ENCODE assay signal across 8 cellular contexts in the genomic region with DNA sequence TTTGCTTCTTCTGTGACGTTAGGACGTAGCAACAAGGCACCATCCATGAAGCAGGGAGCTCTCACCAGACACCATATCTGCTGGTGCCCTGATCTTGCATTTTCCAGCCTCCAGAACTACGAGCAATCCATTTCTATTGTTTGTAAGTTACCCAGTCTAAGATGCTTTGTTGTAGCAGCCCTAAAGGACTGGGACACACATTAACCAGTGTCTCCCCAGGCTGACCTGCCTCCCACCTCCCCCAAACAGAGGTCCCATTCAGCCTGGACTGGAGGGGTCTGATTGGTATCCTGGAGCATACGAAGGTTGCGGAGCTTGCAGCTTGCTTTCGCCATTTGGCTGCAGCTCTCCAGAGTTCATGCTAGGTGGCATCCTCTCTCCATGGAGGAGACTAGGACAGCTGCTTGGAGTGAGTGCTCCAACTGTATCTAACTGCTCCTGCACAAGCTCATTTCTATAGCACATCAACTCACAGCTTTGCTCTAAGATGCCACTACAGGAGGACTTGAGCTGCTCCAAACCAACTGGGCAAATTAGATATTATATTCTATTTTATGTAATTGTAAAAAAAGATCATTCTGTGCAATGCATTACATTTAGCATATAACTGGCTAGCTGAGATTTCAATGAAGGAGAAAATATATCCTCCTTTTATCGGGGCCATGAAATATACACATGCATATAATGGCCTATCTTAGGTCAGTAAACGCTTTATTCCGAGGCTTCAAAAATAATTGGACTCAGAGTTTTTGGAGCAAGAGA. TPM values are rescaled to one million over a fixed set of nuclear protein-coding genes. Genes with fewer than 3 reads are reported as not detected.
A peak's percentile ranks its signal among the peaks of the same experiment; 100 is the strongest.
DNase-seq lines count a peak whose midpoint lies in the region; ATAC-seq and TF ChIP-seq lines count a peak whose summit lies in the region.

No MANE protein-coding gene starts in this region.

- no peak overlapping the region for H3K4me3 Mint-ChIP-seq in CD8-positive, alpha-beta memory T cell
- no peak overlapping the region for H3K4me3 Mint-ChIP-seq in stimulated activated naive CD8-positive, alpha-beta T cell treated with anti-CD3 and anti-CD28 coated beads, Interleukin-15, amount 100 ng/mL, for 72 hours

- CTCF ChIA-PET in CD8-positive, alpha-beta memory T cell (lab: Charles Lee) = interaction anchor here (0.6 to 2.9 kb wide), 17 partner anchors 7 to 488 kb away, joined by 3 to 21 read pairs (median 4); a partner anchor contains a TSS

- WGBS in right lobe of liver (ENCODE audit: insufficient coverage, low coverage, low lambda C conversion rate, missing lambda C conversion rate) = 31% methylated on average over 9 of the region's 9 CpGs

- no peak for TF ChIP-seq POLR2A in right lobe of liver (IDR thresholded peaks at IDR 0.05)

- no peak overlapping the region for H3K4me3 ChIP-seq in CD8-positive, alpha-beta memory T cell (ENCODE audit: low read length)
- no peak overlapping the region for H3K4me3 ChIP-seq in right lobe of liver

- H3K27me3 Mint-ChIP-seq in CD8-positive, alpha-beta memory T cell = peaks cover 3% of the 10 kb centered on the region in 2 donors
- peaks cover 11% of the 10 kb centered on the region for H3K27me3 Mint-ChIP-seq in stimulated activated naive CD8-positive, alpha-beta T cell treated with anti-CD3 and anti-CD28 coated beads, Interleukin-15, amount 100 ng/mL, for 72 hours

- no peak overlapping the region for H3K27ac Mint-ChIP-seq in CD8-positive, alpha-beta memory T cell
- no peak overlapping the region for H3K27ac Mint-ChIP-seq in stimulated activated naive CD8-positive, alpha-beta T cell treated with anti-CD3 and anti-CD28 coated beads, Interleukin-15, amount 100 ng/mL, for 72 hours

- intact Hi-C loops in right lobe of liver (cut with DNase I) = loop anchor here (10.0 kb wide), 1 partner anchor 245 kb away; no protein-coding TSS in a partner anchor

- H3K9me3 ChIP-seq in CD8-positive, alpha-beta memory T cell (ENCODE audit: low read length) = no peaks in the 10 kb centered on the region
- H3K9me3 ChIP-seq in right lobe of liver = no peaks in the 10 kb centered on the region

- no peaks in the 10 kb centered on the region for H3K36me3 Mint-ChIP-seq in CD8-positive, alpha-beta memory T cell

- no peaks in the 10 kb centered on the region for H3K27me3 ChIP-seq in CD8-positive, alpha-beta memory T cell (ENCODE audit: insufficient read depth, low read length, poor library complexity, severe bottlenecking)
- no peaks in the 10 kb centered on the region for H3K27me3 ChIP-seq in right lobe of liver

- POLR2A ChIA-PET in CD8-positive, alpha-beta memory T cell (lab: Charles Lee) = no interaction called here

- H3K4me1 Mint-ChIP-seq in CD8-positive, alpha-beta memory T cell = peaks cover 0 to 13% (median 2%) of the 10 kb centered on the region in 3 donors
- H3K4me1 Mint-ChIP-seq in stimulated activated naive CD8-positive, alpha-beta T cell treated with anti-CD3 and anti-CD28 coated beads, Interleukin-15, amount 100 ng/mL, for 72 hours = peaks cover 22% of the 10 kb centered on the region

- peak; percentile 96 to 97 (median 96) for ATAC-seq in right lobe of liver
- peak; percentile 83 for ATAC-seq in stimulated activated naive CD8-positive, alpha-beta T cell treated with anti-CD3 and anti-CD28 coated beads, Interleukin-15, amount 100 ng/mL, for 72 hours
- ATAC-seq in GM21737 (IDR thresholded peaks at IDR 0.05; ENCODE audit: unreplicated experiment) = no peak

- no peak overlapping the region for H3K27ac ChIP-seq in CD8-positive, alpha-beta memory T cell (ENCODE audit: low read depth, low read length)
- H3K27ac ChIP-seq in right lobe of liver = no peak overlapping the region

- no peaks in the 10 kb centered on the region for H3K9me3 Mint-ChIP-seq in CD8-positive, alpha-beta memory T cell
- H3K9me3 Mint-ChIP-seq in stimulated activated naive CD8-positive, alpha-beta T cell treated with anti-CD3 and anti-CD28 coated beads, Interleukin-15, amount 100 ng/mL, for 72 hours = no peaks in the 10 kb centered on the region

- H3K4me1 ChIP-seq in CD8-positive, alpha-beta memory T cell (ENCODE audit: insufficient read depth, low read length) = no peaks in the 10 kb centered on the region
- H3K4me1 ChIP-seq in right lobe of liver = no peaks in the 10 kb centered on the region

- TF ChIP-seq CTCF in right lobe of liver (IDR thresholded peaks at IDR 0.05) = peak; percentile 74 to 86 (median 80)

- DNase-seq in CD8-positive, alpha-beta memory T cell = peak in 3 of 5 donors; percentile 27 to 59 (median 49)
- DNase-seq in GM19240 (ENCODE audit: insufficient read length, low spot score) (peak; percentile 27), NCI-H1092 (lab: John Stamatoyannopoulos, UW) (peak; percentile 25), UCSD-AML1 (lab: John Stamatoyannopoulos, UW; ENCODE audit: unreplicated experiment) (peak; percentile 54), dermis microvascular lymphatic vessel endothelial cell (ENCODE audit: low read depth in 2 of 2) (peak; percentile 80 to 86), right lobe of liver (peak in 2 of 3 donors; percentile 49 to 69)
- DNase-seq in stimulated activated naive CD8-positive, alpha-beta T cell treated with anti-CD3 and anti-CD28 coated beads, Interleukin-15, amount 100 ng/mL, for 72 hours = peak; percentile 19 to 45

- no peaks in the 10 kb centered on the region for H3K36me3 ChIP-seq in CD8-positive, alpha-beta memory T cell (ENCODE audit: insufficient read depth, low read length)
- H3K36me3 ChIP-seq in right lobe of liver = no peaks in the 10 kb centered on the region

RNA-seq across cellular contexts. Expression of a gene that starts 8.0 kb away (rescaled TPM):
- 10 to 100 TPM; 13.6 to 13.8 TPM for total RNA-seq in CD8-positive, alpha-beta memory T cell
- polyA plus RNA-seq in CD8-positive, alpha-beta memory T cell = 7.7 TPM
- total RNA-seq in dermis microvascular lymphatic vessel endothelial cell = 28.0 and 35.9 TPM in 2 replicates
- total RNA-seq in right lobe of liver = 10 to 100 TPM in 1 of 6 experiments, 1 to 10 TPM in 5; 5.9 to 11.5 (median 7.9) TPM

RNA-seq across cellular contexts. Expression of a gene that starts 20.8 kb away (rescaled TPM):
- 100 to 1,000 TPM; 203 to 207 TPM for total RNA-seq in CD8-positive, alpha-beta memory T cell
- polyA plus RNA-seq in CD8-positive, alpha-beta memory T cell = 83.3 TPM
- total RNA-seq in dermis microvascular lymphatic vessel endothelial cell (160 and 235 TPM in 2 replicates), right lobe of liver (100 to 1,000 TPM; 171 to 235 (median 194) TPM)

RNA-seq across cellular contexts. Expression of a gene that starts 33.9 kb away (rescaled TPM):
- 10 to 100 TPM; 48.2 to 52.3 TPM for total RNA-seq in CD8-positive, alpha-beta memory T cell
- polyA plus RNA-seq in CD8-positive, alpha-beta memory T cell = 18.6 TPM
- total RNA-seq in dermis microvascular lymphatic vessel endothelial cell (9.4 and 11.8 TPM in 2 replicates), right lobe of liver (100 to 1,000 TPM in 1 of 6 experiments, 10 to 100 TPM in 5; 16.0 to 152 (median 23.8) TPM)

Comparison
In these comparisons a context has a peak if more than half of its experiments do, and no peak if none do; other contexts are left out.
1. DNase-seq: peak in every context shown above with its lines; median percentile 83 in dermis microvascular lymphatic vessel endothelial cell; 59 in right lobe of liver; 54 in UCSD-AML1; 49 in CD8-positive, alpha-beta memory T cell; 32 in stimulated activated naive CD8-positive, alpha-beta T cell treated with anti-CD3 and anti-CD28 coated beads, Interleukin-15, amount 100 ng/mL, for 72 hours; 27 in GM19240; 25 in NCI-H1092.